Comparison of ENCODE assay signal across 17 cellular contexts in genomic region chr3:17030438-17030837, GRCh38.
A peak's percentile ranks its signal among the peaks of the same experiment; 100 is the strongest.
DNase-seq lines count a peak whose midpoint lies in the region; ATAC-seq and TF ChIP-seq lines count a peak whose summit lies in the region.
"Had no signal": no experiment of that assay in that cellular context is flagged by ENCODE, and none has a peak within 500 bp of the region (broad histone marks: within the 10 kb centered on the region; RNA-seq: fewer than 3 reads in every experiment).

No MANE protein-coding gene starts in this region.

- no peaks in the 10 kb centered on the region for H3K27me3 Mint-ChIP-seq in memory B cell
- H3K27me3 Mint-ChIP-seq: activated naive CD4-positive, alpha-beta T cell treated with anti-CD3 and anti-CD28 coated beads, Interleukin-2, amount 50 U/mL, for 24 hours had no signal

- no peaks in the 10 kb centered on the region for H3K27me3 ChIP-seq in PC-3 (ENCODE audit: low read length)
- H3K27me3 ChIP-seq in lower lobe of right lung (ENCODE audit: low read depth): no peaks in the 10 kb centered on the region
- H3K27me3 ChIP-seq: BLaER1 had no signal

- CTCF ChIA-PET in PC-3 (lab: Charles Lee): no interaction called here

- H3K27ac Mint-ChIP-seq in memory B cell: peak overlapping the region; percentile 71

- H2AFZ ChIP-seq in PC-3 (ENCODE audit: low read length): no peak overlapping the region

- H3K4me3 Mint-ChIP-seq in memory B cell: peak overlapping the region; percentile 21

- peaks cover 40% of the 10 kb centered on the region for H3K4me1 Mint-ChIP-seq in memory B cell

- H4K20me1 ChIP-seq in PC-3 (ENCODE audit: low read length): no peaks in the 10 kb centered on the region
- H4K20me1 ChIP-seq: BLaER1 had no signal

- no peak overlapping the region for H3K4me3 ChIP-seq in PC-3 (ENCODE audit: low read length)
- H3K4me3 ChIP-seq in lower lobe of right lung: no peak overlapping the region
- H3K4me3 ChIP-seq: BLaER1 had no signal

- H3F3A ChIP-seq in PC-3 (ENCODE audit: low read length, unreplicated experiment): no peaks in the 10 kb centered on the region

- no TSS peak for BruUV-seq in PC-3 (replicated peaks; lab: Mats Ljungman, UMichigan)

- ATAC-seq in GM18502 (IDR thresholded peaks at IDR 0.05; ENCODE audit: poor library complexity, unreplicated experiment) (peak; percentile 73), GM21576 (IDR thresholded peaks at IDR 0.05; ENCODE audit: unreplicated experiment) (peak; percentile 61), PC-3 (0 out of 2 replicates have a peak, but pooled peaks have one; percentile 10), memory B cell (ENCODE audit: low read depth) (peak; percentile 87), lower lobe of right lung (no peak)

- H3K36me3 ChIP-seq in PC-3 (ENCODE audit: low read depth, low read length) (no peaks in the 10 kb centered on the region), lower lobe of right lung (no peaks in the 10 kb centered on the region)
- H3K36me3 ChIP-seq: BLaER1 had no signal

- POLR2A ChIA-PET in PC-3 (lab: Charles Lee; ENCODE audit: unreplicated experiment): no interaction called here

- no peaks in the 10 kb centered on the region for H3K9me3 Mint-ChIP-seq in memory B cell
- H3K9me3 Mint-ChIP-seq: activated naive CD4-positive, alpha-beta T cell treated with anti-CD3 and anti-CD28 coated beads, Interleukin-2, amount 50 U/mL, for 24 hours had no signal

- no peak overlapping the region for H3K9ac ChIP-seq in PC-3 (ENCODE audit: low read length)
- H3K9ac ChIP-seq: BLaER1, SK-N-SH had no signal

- no peaks in the 10 kb centered on the region for H3K9me3 ChIP-seq in PC-3 (ENCODE audit: low read length)
- no peaks in the 10 kb centered on the region for H3K9me3 ChIP-seq in lower lobe of right lung
- H3K9me3 ChIP-seq: BLaER1, SK-N-SH had no signal

- DNase-seq in PC-3 (peak; percentile 39), memory B cell (ENCODE audit: low spot score in 2 of 2) (peak in 1 of 2 donors; percentile 19), germinal center (ENCODE audit: low spot score) (no peak), NCI-H1417 (lab: John Stamatoyannopoulos, UW) (no peak), lower lobe of right lung (no peak)
- DNase-seq: activated CD4-positive, alpha-beta T cell treated with anti-CD3 and anti-CD28 coated beads for 48 hours; activated T-cell treated with anti-CD3 and anti-CD28 coated beads for 4 hours; effector CD8-positive, alpha-beta T cell; hypothalamus; kidney glomerular epithelial cell; NCI-H1694; SK-N-SH; stimulated activated CD4-positive, alpha-beta T cell treated with anti-CD3 and anti-CD28 coated beads, Interleukin-4, amount 100 ng/mL, for 4 hours had no signal

- H3K4me1 ChIP-seq in PC-3 (ENCODE audit: insufficient read depth, low read length) (peaks cover 15% of the 10 kb centered on the region), lower lobe of right lung (no peaks in the 10 kb centered on the region)

- peaks cover 7% of the 10 kb centered on the region for H3K36me3 Mint-ChIP-seq in memory B cell

- intact Hi-C loops in PC-3 (cut with micrococcal nuclease): loop anchor here (10.0 kb wide), 1 partner anchor 766 kb away; the partner anchor contains the start of genes DPH3 and OXNAD1
- intact Hi-C loops in lower lobe of right lung (cut with DNase I): no loop called here

- no peak for TF ChIP-seq CTCF in PC-3 (conservative IDR thresholded peaks at IDR 0.05; ENCODE audit: low read depth, low read length)
- no peak for TF ChIP-seq CTCF in lower lobe of right lung (IDR thresholded peaks at IDR 0.05)

- H3K9me2 ChIP-seq in PC-3 (replicated peaks; ENCODE audit: low read length): no peaks in the 10 kb centered on the region
- H3K9me2 ChIP-seq: SK-N-SH had no signal

- no peaks in the 10 kb centered on the region for H3K79me2 ChIP-seq in PC-3 (ENCODE audit: low read length)

- no peak overlapping the region for H3K4me2 ChIP-seq in PC-3 (ENCODE audit: low read length)
- H3K4me2 ChIP-seq: BLaER1, SK-N-SH had no signal

- H3K27ac ChIP-seq in PC-3 (ENCODE audit: low read length): no peak overlapping the region
- no peak overlapping the region for H3K27ac ChIP-seq in lower lobe of right lung
- H3K27ac ChIP-seq: BLaER1 had no signal

Comparison
In these comparisons a context has a peak if more than half of its experiments do, and no peak if none do; other contexts are left out.
1. ATAC-seq: peak in GM18502 (single experiment), GM21576 (single experiment), PC-3 (single experiment) and memory B cell (single experiment); none in lower lobe of right lung (0 of 2).